Comparison of ENCODE assay signal across 22 cellular contexts in genomic region chr18:22198163-22198562, GRCh38. TPM values are rescaled to one million over a fixed set of nuclear protein-coding genes. Genes with fewer than 3 reads are reported as not detected.
DNase-seq lines count a peak whose midpoint lies in the region; ATAC-seq and TF ChIP-seq lines count a peak whose summit lies in the region.
"Had no signal": no experiment of that assay in that cellular context is flagged by ENCODE, and none has a peak within 500 bp of the region (broad histone marks: within the 10 kb centered on the region; RNA-seq: fewer than 3 reads in every experiment).

No MANE protein-coding gene starts in this region.

- H3K36me3 ChIP-seq in heart right ventricle, result peaks cover 0 to 62% (median 7%) of the 10 kb centered on the region in 9 donors
- H3K36me3 ChIP-seq in mucosa of stomach (ENCODE audit: control insufficient read depth, insufficient read depth, low read length), result peaks cover 6% of the 10 kb centered on the region
- no peaks in the 10 kb centered on the region for H3K36me3 ChIP-seq in aorta (ENCODE audit: control insufficient read depth in 1 of 2, insufficient read depth in 2 of 2, low read length in 1 of 2)
- H3K36me3 ChIP-seq in PC-3 (ENCODE audit: low read depth, low read length), result peaks cover 12% of the 10 kb centered on the region
- H3K36me3 ChIP-seq in sigmoid colon, result no peaks in the 10 kb centered on the region
- H3K36me3 ChIP-seq: SJCRH30 had no signal

- no peaks in the 10 kb centered on the region for H3F3A ChIP-seq in PC-3 (ENCODE audit: low read length, unreplicated experiment)

- H3K9me3 ChIP-seq in heart right ventricle, result no peaks in the 10 kb centered on the region
- H3K9me3 ChIP-seq in mucosa of stomach (ENCODE audit: control insufficient read depth, low read length), result no peaks in the 10 kb centered on the region
- no peaks in the 10 kb centered on the region for H3K9me3 ChIP-seq in aorta (ENCODE audit: control insufficient read depth, low read length)
- H3K9me3 ChIP-seq in PC-3 (ENCODE audit: low read length), result no peaks in the 10 kb centered on the region
- H3K9me3 ChIP-seq in sigmoid colon, result no peaks in the 10 kb centered on the region
- H3K9me3 ChIP-seq: SJCRH30 had no signal

- no peaks in the 10 kb centered on the region for H3K9me2 ChIP-seq in PC-3 (replicated peaks; ENCODE audit: low read length)

- H2AFZ ChIP-seq in PC-3 (ENCODE audit: low read length), result no peak overlapping the region
- H2AFZ ChIP-seq: PC-9 had no signal

- intact Hi-C loops in Right ventricle myocardium superior (cut with DNase I) (no loop called here), Right ventricle myocardium inferior (cut with DNase I) (no loop called here), heart right ventricle (cut with DNase I) (loop anchor here in 1 of 10 donors (10.0 kb wide), 1 partner anchor 147 kb away; no protein-coding TSS in a partner anchor), aorta (cut with DNase I) (no loop called here), PC-3 (cut with micrococcal nuclease) (no loop called here), sigmoid colon (cut with DNase I) (loop anchor here (10.0 kb wide), 1 partner anchor 147 kb away; no protein-coding TSS in a partner anchor)

- H3K27ac ChIP-seq in heart right ventricle (peak overlapping the region in 8 of 10 donors; percentile 30 to 99 (median 58)), aorta (ENCODE audit: low read depth in 1 of 2, low read length in 2 of 2) (peak overlapping the region; percentile 33 to 55), PC-3 (ENCODE audit: low read length) (no peak overlapping the region), sigmoid colon (no peak overlapping the region)
- H3K27ac ChIP-seq: PC-9, RWPE1, SJCRH30 had no signal

- TF ChIP-seq CTCF in heart right ventricle (IDR thresholded peaks at IDR 0.05) (no peak), PC-3 (conservative IDR thresholded peaks at IDR 0.05; ENCODE audit: low read depth, low read length) (no peak), sigmoid colon (IDR thresholded peaks at IDR 0.05) (no peak)

- CTCF ChIA-PET in PC-3 (lab: Charles Lee), result no interaction called here

- 45 to 60% methylated on average over 7 of the region's 7 CpGs for WGBS in heart right ventricle, 2 donors
- 16 to 21% methylated on average over 7 of the region's 7 CpGs for WGBS in aorta, 2 donors
- WGBS in sigmoid colon, 2 donors, result 86 to 91% methylated on average over 7 of the region's 7 CpGs

- no peaks in the 10 kb centered on the region for H4K20me1 ChIP-seq in PC-3 (ENCODE audit: low read length)

- H3K27me3 ChIP-seq in heart right ventricle (no peaks in the 10 kb centered on the region), mucosa of stomach (ENCODE audit: control insufficient read depth, insufficient read depth, low read length) (no peaks in the 10 kb centered on the region), aorta (ENCODE audit: control insufficient read depth in 1 of 2, insufficient read depth in 2 of 2, low read length in 1 of 2) (no peaks in the 10 kb centered on the region), PC-3 (ENCODE audit: low read length) (no peaks in the 10 kb centered on the region), sigmoid colon (no peaks in the 10 kb centered on the region)
- H3K27me3 ChIP-seq: SJCRH30 had no signal

- DNase-seq in Right ventricle myocardium superior, result no peak
- no peak for DNase-seq in Right ventricle myocardium inferior (ENCODE audit: missing footprints)
- no peak for DNase-seq in heart right ventricle
- no peak for DNase-seq in aorta
- no peak for DNase-seq in PC-3
- DNase-seq in nucleus accumbens (lab: John Stamatoyannopoulos, UW), result no peak
- DNase-seq in sigmoid colon, result no peak
- DNase-seq: 8988T, DMS 273 treated with DMSO at 0.1 percent for 48 hours, GDM1, HFFc6, Kasumi-1, NCI-H1092 treated with DMSO at 0.1 percent for 48 hours, NCI-H1694, NCI-H2081 treated with DMSO at 0.1 percent for 48 hours, NCI-H510A, NCI-H748 treated with DMSO at 0.1 percent for 48 hours, PC-9, SJCRH30 had no signal

- peak; percentile 23 for ATAC-seq in Right ventricle myocardium superior (ENCODE audit: poor library complexity)
- ATAC-seq in Right ventricle myocardium inferior, result no peak
- peak in 1 of 8 donors; percentile 17 for ATAC-seq in heart right ventricle
- ATAC-seq in aorta (ENCODE audit: low FRiP score), result no peak
- ATAC-seq in PC-3, result no peak

- no peaks in the 10 kb centered on the region for H3K79me2 ChIP-seq in PC-3 (ENCODE audit: low read length)

- H3K4me1 ChIP-seq in heart right ventricle (peaks cover 6 to 100% (median 85%) of the 10 kb centered on the region in 9 donors), mucosa of stomach (ENCODE audit: control insufficient read depth, insufficient read depth, low read length) (peaks cover 72% of the 10 kb centered on the region), aorta (ENCODE audit: control insufficient read depth in 1 of 2, insufficient read depth in 2 of 2, low read length in 2 of 2) (peaks cover 9% of the 10 kb centered on the region in 2 donors), PC-3 (ENCODE audit: insufficient read depth, low read length) (no peaks in the 10 kb centered on the region), sigmoid colon (peaks cover 0 to 25% (median 13%) of the 10 kb centered on the region in 4 donors)
- H3K4me1 ChIP-seq: SJCRH30 had no signal

- peak overlapping the region; percentile 26 for H3K9ac ChIP-seq in mucosa of stomach (ENCODE audit: low read length)
- H3K9ac ChIP-seq in PC-3 (ENCODE audit: low read length), result no peak overlapping the region

- BruUV-seq in PC-3 (replicated peaks; lab: Mats Ljungman, UMichigan), result no TSS peak

- POLR2A ChIA-PET in PC-3 (lab: Charles Lee; ENCODE audit: unreplicated experiment), result no interaction called here

- no peak overlapping the region for H3K4me2 ChIP-seq in PC-3 (ENCODE audit: low read length)
- H3K4me2 ChIP-seq: PC-9 had no signal

- TF ChIP-seq EP300 in sigmoid colon (IDR thresholded peaks at IDR 0.05), result no peak

- H3K4me3 ChIP-seq in heart right ventricle (no peak overlapping the region), mucosa of stomach (ENCODE audit: low read length) (no peak overlapping the region), aorta (ENCODE audit: low read length in 2 of 2) (no peak overlapping the region), PC-3 (ENCODE audit: low read length) (no peak overlapping the region), sigmoid colon (no peak overlapping the region)
- H3K4me3 ChIP-seq: PC-9, SJCRH30 had no signal

- no peak for TF ChIP-seq POLR2A in sigmoid colon (IDR thresholded peaks at IDR 0.05)

RNA-seq across cellular contexts. Expression of gene GATA6, which starts 28.8 kb away (rescaled TPM):
- total RNA-seq in Right ventricle myocardium superior (56.0 TPM), Right ventricle myocardium inferior (56.3 TPM), heart right ventricle (10 to 100 TPM; 54.6 to 99.5 (median 73.4) TPM), aorta (10 to 100 TPM; 28.7 to 41.5 TPM), PC-3 (2014; rRNA removed) (19.4 and 24.1 TPM in 2 replicates), sigmoid colon (10 to 100 TPM in 2 of 4 donors, 1 to 10 TPM in 2; 2.5 to 15.1 (median 9.1) TPM)
- polyA plus RNA-seq in heart right ventricle (10 to 100 TPM; 36.7 to 46.5 TPM), aorta (10 to 100 TPM; 16.0 to 32.8 TPM), sigmoid colon (10 to 100 TPM; 12.8 to 16.2 (median 13.6) TPM)
- polyA plus RNA-seq: IgD-negative memory B cell had no signal

Comparison
In these comparisons a context has a peak if more than half of its experiments do, and no peak if none do; other contexts are left out.
1. H3K27ac ChIP-seq: peak in heart right ventricle (8 of 10) and aorta (2 of 2); none in PC-3 (single experiment) and sigmoid colon (0 of 4).